ENCODE assay signal across 8 cellular contexts in genomic region chr15:78131295-78132021, GRCh38. TPM values are rescaled to one million over a fixed set of nuclear protein-coding genes. Genes with fewer than 3 reads are reported as not detected.
DNase-seq lines count a peak whose midpoint lies in the region; ATAC-seq lines count a peak whose summit lies in the region.

Gene CIB2, minus strand, starts transcription at chr15:78131445. Its CDS starts 230 bp downstream, at chr15:78131215.

- peak within 1 kb of the TSS; percentile 78 for H3K4me3 Mint-ChIP-seq in activated CD8-positive, alpha-beta T cell treated with anti-CD3 and anti-CD28 coated beads, Interleukin-2, amount 10 ng/mL, durations not matched to agents 7 days and 5 days

- DNase-seq in AG08396 (ENCODE audit: low spot score) (peak; percentile 95), NCI-H526 treated with DMSO at 0.1 percent for 48 hours (lab: John Stamatoyannopoulos, UW) (peak; percentile 52), medulla oblongata (ENCODE audit: extremely low spot score) (peak; percentile 64)
- peak; percentile 79 for DNase-seq in activated CD8-positive, alpha-beta T cell treated with anti-CD3 and anti-CD28 coated beads, Interleukin-2, amount 10 ng/mL, durations not matched to agents 7 days and 5 days
- peak; percentile 66 for DNase-seq in effector CD8-positive, alpha-beta T cell (lab: John Stamatoyannopoulos, UW)
- DNase-seq in stimulated activated CD4-positive, alpha-beta T cell treated with anti-CD3 and anti-CD28 coated beads, TNF-alpha, amount 100 ng/mL, for 48 hours (ENCODE audit: low read depth in 3 of 3) = peak; percentile 41 to 67 (median 55)

- H3K4me1 Mint-ChIP-seq in activated CD8-positive, alpha-beta T cell treated with anti-CD3 and anti-CD28 coated beads, Interleukin-2, amount 10 ng/mL, durations not matched to agents 7 days and 5 days (ENCODE audit: low read depth) = peaks cover 24% of the 10 kb centered on the region

- peak within 1 kb of the TSS; percentile 73 for H3K27ac Mint-ChIP-seq in activated CD8-positive, alpha-beta T cell treated with anti-CD3 and anti-CD28 coated beads, Interleukin-2, amount 10 ng/mL, durations not matched to agents 7 days and 5 days

- POLR2A ChIA-PET in activated CD8-positive, alpha-beta T cell treated with anti-CD3 and anti-CD28 coated beads, Interleukin-2, amount 10 ng/mL, durations not matched to agents 7 days and 5 days (lab: Charles Lee) = interaction anchor here (0.8 to 2.8 kb wide), 4 partner anchors 16 to 134 kb away, joined by 3 to 21 read pairs (median 5); partner anchors contain the start of gene IDH3A

- CTCF ChIA-PET in activated CD8-positive, alpha-beta T cell treated with anti-CD3 and anti-CD28 coated beads, Interleukin-2, amount 10 ng/mL, durations not matched to agents 7 days and 5 days (lab: Charles Lee) = interaction anchor here (0.7 to 14.8 kb wide), 32 partner anchors 8 to 165 kb away, joined by 3 to 211 read pairs (median 5); partner anchors contain the start of genes ACSBG1 and IDH3A

- ATAC-seq in GM18861 (IDR thresholded peaks at IDR 0.05; ENCODE audit: unreplicated experiment) (peak; percentile 66), HG03159 (IDR thresholded peaks at IDR 0.05; ENCODE audit: unreplicated experiment) (peak; percentile 78)
- ATAC-seq in activated CD8-positive, alpha-beta T cell treated with anti-CD3 and anti-CD28 coated beads, Interleukin-2, amount 10 ng/mL, durations not matched to agents 7 days and 5 days = peak; percentile 90

- no peaks in the 10 kb centered on the region for H3K9me3 Mint-ChIP-seq in activated CD8-positive, alpha-beta T cell treated with anti-CD3 and anti-CD28 coated beads, Interleukin-2, amount 10 ng/mL, durations not matched to agents 7 days and 5 days (ENCODE audit: insufficient read depth)

- no peaks in the 10 kb centered on the region for H3K36me3 Mint-ChIP-seq in activated CD8-positive, alpha-beta T cell treated with anti-CD3 and anti-CD28 coated beads, Interleukin-2, amount 10 ng/mL, durations not matched to agents 7 days and 5 days (ENCODE audit: low read depth)

- H3K27me3 Mint-ChIP-seq in activated CD8-positive, alpha-beta T cell treated with anti-CD3 and anti-CD28 coated beads, Interleukin-2, amount 10 ng/mL, durations not matched to agents 7 days and 5 days (ENCODE audit: low read depth) = no peaks in the 10 kb centered on the region

RNA-seq across cellular contexts. Expression of gene CIB2, which starts in this region (rescaled TPM):
- total RNA-seq in activated CD8-positive, alpha-beta T cell treated with anti-CD3 and anti-CD28 coated beads, Interleukin-2, amount 10 ng/mL, durations not matched to agents 7 days and 5 days = 1 to 10 TPM; 1.4 to 2.2 TPM

Comparison
In these comparisons a context has a peak if more than half of its experiments do, and no peak if none do; other contexts are left out.
1. Peak in every context shown above with its lines: DNase-seq and ATAC-seq.